8 cellular contexts compared by ENCODE assay signal in the genomic region with DNA sequence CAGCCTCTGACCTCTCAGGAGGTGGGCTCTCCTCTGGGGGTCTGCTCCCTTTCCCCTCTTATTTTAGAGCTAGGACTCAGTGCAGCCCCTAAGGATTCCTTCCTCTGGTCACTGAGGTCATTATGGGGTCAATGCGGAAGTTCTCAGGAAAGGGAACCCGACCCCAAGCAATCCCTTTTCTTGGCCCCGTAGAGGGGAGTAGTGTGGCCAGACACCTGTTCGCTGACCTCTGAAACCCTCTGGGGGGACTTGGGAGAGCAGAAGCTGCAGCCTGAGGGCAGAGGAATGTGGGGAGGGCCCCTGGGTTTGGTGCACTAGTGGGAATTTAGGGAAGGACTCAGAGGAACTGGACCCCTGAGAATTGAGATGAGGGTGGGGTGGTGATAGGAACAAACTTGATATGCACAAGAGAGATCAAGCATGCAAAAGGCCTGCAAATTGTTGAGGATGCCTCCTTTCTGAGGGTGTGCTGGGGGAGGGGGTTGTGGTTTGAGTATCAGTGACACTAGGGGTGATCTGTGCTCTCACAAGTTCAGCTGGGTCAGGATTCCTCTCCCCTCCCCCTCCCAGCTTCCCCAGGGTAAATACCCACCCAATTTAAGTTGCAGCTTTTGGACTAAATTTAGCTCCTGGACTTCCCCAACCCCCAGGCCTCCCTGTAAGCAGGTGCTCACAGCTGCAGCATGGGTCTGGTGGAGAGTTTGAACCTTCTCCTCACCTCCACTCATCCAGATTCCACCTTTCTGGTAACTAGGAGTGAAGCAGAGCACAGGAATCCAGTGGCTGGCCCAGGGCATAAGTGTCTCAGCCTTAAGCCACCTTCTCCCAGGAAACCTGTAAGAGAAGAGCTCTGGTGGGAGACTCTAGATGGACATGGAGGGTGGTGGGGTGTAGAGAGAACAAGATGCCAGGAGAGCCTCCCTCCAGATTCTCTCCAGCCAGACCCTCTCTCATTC.
DNase-seq lines count a peak whose midpoint lies in the region; TF ChIP-seq lines count a peak whose summit lies in the region.

No MANE protein-coding gene starts in this region.

- peak overlapping the region; percentile 84 for H3K4me2 ChIP-seq in OCI-LY1 (ENCODE audit: low read length)

- H3K36me3 ChIP-seq in HAP-1 (replicated peaks) (no peaks in the 10 kb centered on the region), OCI-LY1 (ENCODE audit: insufficient read depth, low read length) (no peaks in the 10 kb centered on the region)

- H3K9me2 ChIP-seq in OCI-LY1 (ENCODE audit: low read depth, low read length), result no peaks in the 10 kb centered on the region

- no peaks in the 10 kb centered on the region for H3K79me2 ChIP-seq in OCI-LY1 (ENCODE audit: insufficient read depth, low read length)

- H3K9me3 Mint-ChIP-seq in activated naive CD4-positive, alpha-beta T cell treated with anti-CD3 and anti-CD28 coated beads, Interleukin-2, amount 10 ng/mL, durations not matched to agents 7 days and 5 days, result no peaks in the 10 kb centered on the region

- H3K9me3 ChIP-seq in HAP-1 (no peaks in the 10 kb centered on the region), OCI-LY1 (ENCODE audit: low read length) (no peaks in the 10 kb centered on the region)

- no peaks in the 10 kb centered on the region for H4K20me1 ChIP-seq in OCI-LY1 (ENCODE audit: insufficient read depth, low read length)

- H3K27ac Mint-ChIP-seq in activated naive CD4-positive, alpha-beta T cell treated with anti-CD3 and anti-CD28 coated beads, Interleukin-2, amount 10 ng/mL, durations not matched to agents 7 days and 5 days, result peak overlapping the region; percentile 100

- in situ Hi-C loops in HAP-1 (cut with MboI; ENCODE audit: low sequenced_read_pairs), result no loop called here

- TF ChIP-seq CTCF in GM12865 (IDR thresholded peaks at IDR 0.05; ENCODE audit: insufficient read depth, low read depth, low read length, missing control alignments) (no peak), OCI-LY1 (IDR thresholded peaks at IDR 0.05; ENCODE audit: low read length) (no peak)

- no peak overlapping the region for H2AFZ ChIP-seq in OCI-LY1 (ENCODE audit: low read length)

- DNase-seq in GM12865 (ENCODE audit: low read depth), result peak; percentile 99
- peak in 1 of 2 experiments; percentile 20 for DNase-seq in HAP-1 (ENCODE audit: low spot score in 2 of 2)
- peak; percentile 89 for DNase-seq in activated naive CD4-positive, alpha-beta T cell treated with anti-CD3 and anti-CD28 coated beads, Interleukin-2, amount 10 ng/mL, durations not matched to agents 7 days and 5 days
- DNase-seq in islet precursor cell, result peak; percentile 70
- peak in 2 of 3 donors; percentile 55 to 65 for DNase-seq in stimulated activated CD4-positive, alpha-beta T cell treated with anti-CD3 and anti-CD28 coated beads, TNF-alpha, amount 100 ng/mL, for 1 hour (ENCODE audit: low read depth in 3 of 3, low spot score in 1 of 3)
- no peak for DNase-seq in GOT3 (lab: John Stamatoyannopoulos, UW)
- no peak for DNase-seq in amniotic stem cell (lab: John Stamatoyannopoulos, UW)

- H3K4me1 Mint-ChIP-seq in activated naive CD4-positive, alpha-beta T cell treated with anti-CD3 and anti-CD28 coated beads, Interleukin-2, amount 10 ng/mL, durations not matched to agents 7 days and 5 days, result peaks cover 70% of the 10 kb centered on the region

- CTCF ChIA-PET in activated naive CD4-positive, alpha-beta T cell treated with anti-CD3 and anti-CD28 coated beads, Interleukin-2, amount 10 ng/mL, durations not matched to agents 7 days and 5 days (lab: Charles Lee), result interaction anchor here (1.2 to 11.7 kb wide), 6 partner anchors 13 to 307 kb away, joined by 3 to 221 read pairs (median 57); a partner anchor contains a TSS

- H3K4me1 ChIP-seq in HAP-1, result peaks cover 24% of the 10 kb centered on the region
- H3K4me1 ChIP-seq in OCI-LY1 (ENCODE audit: insufficient read depth, low read length, severe bottlenecking), result peaks cover 79% of the 10 kb centered on the region

- H3K4me3 ChIP-seq in GM12865 (ENCODE audit: low read depth, low read length), result peak overlapping the region; percentile 83
- peak overlapping the region; percentile 42 for H3K4me3 ChIP-seq in HAP-1
- peak overlapping the region; percentile 60 for H3K4me3 ChIP-seq in OCI-LY1 (ENCODE audit: low read depth, low read length, poor library complexity, severe bottlenecking)

- H3K27ac ChIP-seq in OCI-LY1 (ENCODE audit: low read depth, low read length, poor library complexity, severe bottlenecking), result peak overlapping the region; percentile 99

- H3K27me3 Mint-ChIP-seq in activated naive CD4-positive, alpha-beta T cell treated with anti-CD3 and anti-CD28 coated beads, Interleukin-2, amount 10 ng/mL, durations not matched to agents 7 days and 5 days, result no peaks in the 10 kb centered on the region

- peak overlapping the region; percentile 76 for H3K9ac ChIP-seq in OCI-LY1 (ENCODE audit: low read length)

- 0 out of 2 replicates have a peak, but pooled peaks cover 11% of the 10 kb centered on the region for H3F3A ChIP-seq in OCI-LY1 (ENCODE audit: insufficient read depth, low read length)

- no peaks in the 10 kb centered on the region for H3K27me3 ChIP-seq in HAP-1 (ENCODE audit: low read depth)
- no peaks in the 10 kb centered on the region for H3K27me3 ChIP-seq in OCI-LY1 (ENCODE audit: insufficient read depth, low read length)

- H3K36me3 Mint-ChIP-seq in activated naive CD4-positive, alpha-beta T cell treated with anti-CD3 and anti-CD28 coated beads, Interleukin-2, amount 10 ng/mL, durations not matched to agents 7 days and 5 days, result peaks cover 11% of the 10 kb centered on the region

- peak overlapping the region; percentile 96 for H3K4me3 Mint-ChIP-seq in activated naive CD4-positive, alpha-beta T cell treated with anti-CD3 and anti-CD28 coated beads, Interleukin-2, amount 10 ng/mL, durations not matched to agents 7 days and 5 days

Comparison
In these comparisons a context has a peak if more than half of its experiments do, and no peak if none do; other contexts are left out.
1. DNase-seq: peak in GM12865 (single experiment), activated naive CD4-positive, alpha-beta T cell treated with anti-CD3 and anti-CD28 coated beads, Interleukin-2, amount 10 ng/mL, durations not matched to agents 7 days and 5 days (single experiment), islet precursor cell (single experiment) and stimulated activated CD4-positive, alpha-beta T cell treated with anti-CD3 and anti-CD28 coated beads, TNF-alpha, amount 100 ng/mL, for 1 hour (2 of 3); none in GOT3 (single experiment) and amniotic stem cell (single experiment).
2. Peak in every context shown above with its lines, with median percentiles within 50 percentile points of each other: H3K4me3 ChIP-seq.